Comparison of ENCODE assay signal across 25 cellular contexts in genomic region chr1:210445485-210445884, GRCh38.
DNase-seq lines count a peak whose midpoint lies in the region; ATAC-seq lines count a peak whose summit lies in the region.
"Had no signal": no experiment of that assay in that cellular context is flagged by ENCODE, and none has a peak within 500 bp of the region (broad histone marks: within the 10 kb centered on the region; RNA-seq: fewer than 3 reads in every experiment).

No MANE protein-coding gene starts in this region.

- H3K9me3 ChIP-seq in skeletal muscle satellite cell (replicated peaks; ENCODE audit: low read length) = no peaks in the 10 kb centered on the region
- H3K9me3 ChIP-seq: breast epithelium, sigmoid colon, stomach, tibial artery had no signal

- DNase-seq in DMS153 (lab: John Stamatoyannopoulos, UW) (peak; percentile 11), DMS153 treated with DMSO at 0.1 percent for 48 hours (lab: John Stamatoyannopoulos, UW; ENCODE audit: unreplicated experiment) (no peak), kidney tubule cell (ENCODE audit: low spot score) (peak; percentile 64)
- no peak for DNase-seq in activated naive CD4-positive, alpha-beta T cell treated with anti-CD3 and anti-CD28 coated beads, Interleukin-2, amount 10 ng/mL, durations not matched to agents 7 days and 5 days
- DNase-seq: activated CD4-positive, alpha-beta memory T cell treated with anti-CD3 and anti-CD28 coated beads for 36 hours; activated gamma-delta T cell; amniotic stem cell; CD4-positive, CD25-positive, alpha-beta regulatory T cell; effector CD8-positive, alpha-beta T cell; erythroblast; H7; kidney glomerular epithelial cell; NCI-H2171; NCI-H524; posterior cingulate gyrus; SIG-M5; sigmoid colon; stomach; T1000; tibial artery had no signal

- CTCF ChIA-PET in activated naive CD4-positive, alpha-beta T cell treated with anti-CD3 and anti-CD28 coated beads, Interleukin-2, amount 10 ng/mL, durations not matched to agents 7 days and 5 days (lab: Charles Lee) = interaction anchor here (0.9 to 3.5 kb wide), 2 partner anchors 11 to 14 kb away, joined by 3 to 15 read pairs; no protein-coding TSS in a partner anchor

- H3K27me3 Mint-ChIP-seq in activated naive CD4-positive, alpha-beta T cell treated with anti-CD3 and anti-CD28 coated beads, Interleukin-2, amount 50 U/mL, for 24 hours = no peaks in the 10 kb centered on the region
- peaks cover 9% of the 10 kb centered on the region for H3K27me3 Mint-ChIP-seq in activated naive CD4-positive, alpha-beta T cell treated with anti-CD3 and anti-CD28 coated beads, Interleukin-2, amount 10 ng/mL, durations not matched to agents 7 days and 5 days

- H3K4me1 ChIP-seq in skeletal muscle satellite cell (ENCODE audit: control insufficient read depth, insufficient read depth, low read length) = peaks cover 26% of the 10 kb centered on the region
- H3K4me1 ChIP-seq: breast epithelium, sigmoid colon, stomach, tibial artery had no signal

- H3K4me3 ChIP-seq in skeletal muscle satellite cell (ENCODE audit: low read length) = no peak overlapping the region
- H3K4me3 ChIP-seq: breast epithelium, sigmoid colon, stomach, tibial artery had no signal

- H3K9me3 Mint-ChIP-seq in activated naive CD4-positive, alpha-beta T cell treated with anti-CD3 and anti-CD28 coated beads, Interleukin-2, amount 50 U/mL, for 24 hours = no peaks in the 10 kb centered on the region
- no peaks in the 10 kb centered on the region for H3K9me3 Mint-ChIP-seq in activated naive CD4-positive, alpha-beta T cell treated with anti-CD3 and anti-CD28 coated beads, Interleukin-2, amount 10 ng/mL, durations not matched to agents 7 days and 5 days
- H3K9me3 Mint-ChIP-seq: activated CD4-positive, alpha-beta memory T cell treated with anti-CD3 and anti-CD28 coated beads for 36 hours had no signal

- H3K36me3 ChIP-seq in skeletal muscle satellite cell (ENCODE audit: insufficient read depth, low read length) = no peaks in the 10 kb centered on the region
- H3K36me3 ChIP-seq: breast epithelium, sigmoid colon, stomach, tibial artery had no signal

- peaks cover 26% of the 10 kb centered on the region for H3K4me1 Mint-ChIP-seq in activated naive CD4-positive, alpha-beta T cell treated with anti-CD3 and anti-CD28 coated beads, Interleukin-2, amount 50 U/mL, for 24 hours
- peaks cover 18% of the 10 kb centered on the region for H3K4me1 Mint-ChIP-seq in activated naive CD4-positive, alpha-beta T cell treated with anti-CD3 and anti-CD28 coated beads, Interleukin-2, amount 10 ng/mL, durations not matched to agents 7 days and 5 days

- no peaks in the 10 kb centered on the region for H3K27me3 ChIP-seq in skeletal muscle satellite cell (ENCODE audit: control insufficient read depth, insufficient read depth, low read length)
- H3K27me3 ChIP-seq: breast epithelium, sigmoid colon, stomach, tibial artery had no signal

- no peaks in the 10 kb centered on the region for H3K36me3 Mint-ChIP-seq in activated naive CD4-positive, alpha-beta T cell treated with anti-CD3 and anti-CD28 coated beads, Interleukin-2, amount 50 U/mL, for 24 hours
- H3K36me3 Mint-ChIP-seq in activated naive CD4-positive, alpha-beta T cell treated with anti-CD3 and anti-CD28 coated beads, Interleukin-2, amount 10 ng/mL, durations not matched to agents 7 days and 5 days = no peaks in the 10 kb centered on the region
- H3K36me3 Mint-ChIP-seq: activated CD4-positive, alpha-beta memory T cell treated with anti-CD3 and anti-CD28 coated beads for 36 hours; CD4-positive, CD25-positive, alpha-beta regulatory T cell had no signal

- peak overlapping the region; percentile 34 for H3K9ac ChIP-seq in skeletal muscle satellite cell (ENCODE audit: low read depth, low read length)

- H3K4me2 ChIP-seq in skeletal muscle satellite cell (ENCODE audit: low read length) = no peak overlapping the region

- H3K4me3 Mint-ChIP-seq in activated naive CD4-positive, alpha-beta T cell treated with anti-CD3 and anti-CD28 coated beads, Interleukin-2, amount 50 U/mL, for 24 hours = no peak overlapping the region
- H3K4me3 Mint-ChIP-seq in activated naive CD4-positive, alpha-beta T cell treated with anti-CD3 and anti-CD28 coated beads, Interleukin-2, amount 10 ng/mL, durations not matched to agents 7 days and 5 days = no peak overlapping the region
- H3K4me3 Mint-ChIP-seq: activated CD4-positive, alpha-beta memory T cell treated with anti-CD3 and anti-CD28 coated beads for 36 hours; CD4-positive, CD25-positive, alpha-beta regulatory T cell had no signal

- ATAC-seq in HG03175 (IDR thresholded peaks at IDR 0.05; ENCODE audit: unreplicated experiment) (no peak), GM21576 (IDR thresholded peaks at IDR 0.05; ENCODE audit: unreplicated experiment) (no peak)

- H3K27ac Mint-ChIP-seq in activated naive CD4-positive, alpha-beta T cell treated with anti-CD3 and anti-CD28 coated beads, Interleukin-2, amount 50 U/mL, for 24 hours = peak overlapping the region; percentile 27
- H3K27ac Mint-ChIP-seq in activated naive CD4-positive, alpha-beta T cell treated with anti-CD3 and anti-CD28 coated beads, Interleukin-2, amount 10 ng/mL, durations not matched to agents 7 days and 5 days = no peak overlapping the region
- H3K27ac Mint-ChIP-seq: CD4-positive, CD25-positive, alpha-beta regulatory T cell had no signal

Comparison
In these comparisons a context has a peak if more than half of its experiments do, and no peak if none do; other contexts are left out.
1. DNase-seq: peak in DMS153 (single experiment) and kidney tubule cell (single experiment); none in DMS153 treated with DMSO at 0.1 percent for 48 hours (single experiment) and activated naive CD4-positive, alpha-beta T cell treated with anti-CD3 and anti-CD28 coated beads, Interleukin-2, amount 10 ng/mL, durations not matched to agents 7 days and 5 days (single experiment).